ENCODE assay signal across 16 cellular contexts in the genomic region with DNA sequence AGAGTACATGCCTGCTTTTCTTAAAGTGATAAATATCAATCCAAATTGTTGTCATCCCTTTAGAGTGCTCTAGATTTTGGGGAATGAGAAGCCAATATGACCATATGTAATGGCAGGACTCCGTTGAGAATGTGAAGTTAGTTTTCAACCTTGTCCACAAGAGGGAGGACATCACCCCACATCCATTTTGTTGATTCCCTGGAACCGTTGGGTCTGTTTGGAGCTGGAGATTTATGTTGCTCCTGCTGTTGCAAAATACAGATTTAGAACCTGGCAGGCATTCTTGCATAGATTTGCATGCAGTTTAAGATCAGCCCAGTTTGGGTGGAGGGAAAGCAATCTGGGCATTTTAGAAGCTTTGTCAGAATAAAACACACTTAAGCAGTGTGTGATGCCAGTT.
DNase-seq lines count a peak whose midpoint lies in the region; ATAC-seq, FAIRE-seq and TF ChIP-seq lines count a peak whose summit lies in the region.
"Had no signal": no experiment of that assay in that cellular context is flagged by ENCODE, and none has a peak within 500 bp of the region (broad histone marks: within the 10 kb centered on the region; RNA-seq: fewer than 3 reads in every experiment).

No MANE protein-coding gene starts in this region.

- H3K9me3 ChIP-seq in left lung: no peaks in the 10 kb centered on the region
- H3K9me3 ChIP-seq: ascending aorta, BE2C had no signal

- FAIRE-seq in D721Med (lab: Jason Lieb, UNC): no peak

- H3K18ac ChIP-seq in mesendoderm (ENCODE audit: low read length): no peak overlapping the region

- H3K79me1 ChIP-seq in mesendoderm (ENCODE audit: low read length): no peaks in the 10 kb centered on the region

- H3K4me1 Mint-ChIP-seq in brain: peaks cover 17% of the 10 kb centered on the region
- H3K4me1 Mint-ChIP-seq in activated CD4-positive, alpha-beta T cell treated with anti-CD3 and anti-CD28 coated beads for 36 hours: no peaks in the 10 kb centered on the region
- H3K4me1 Mint-ChIP-seq in stimulated activated naive CD8-positive, alpha-beta T cell treated with anti-CD3 and anti-CD28 coated beads, Interleukin-15, amount 100 ng/mL, for 72 hours: no peaks in the 10 kb centered on the region
- H3K4me1 Mint-ChIP-seq: activated CD4-positive, alpha-beta memory T cell treated with anti-CD3 and anti-CD28 coated beads, Interleukin-2, amount 10 ng/mL, durations not matched to agents 7 days and 5 days; naive thymus-derived CD8-positive, alpha-beta T cell had no signal

- ATAC-seq in left lung: no peak
- no peak for ATAC-seq in activated CD4-positive, alpha-beta T cell treated with anti-CD3 and anti-CD28 coated beads for 36 hours
- ATAC-seq in stimulated activated naive CD8-positive, alpha-beta T cell treated with anti-CD3 and anti-CD28 coated beads, Interleukin-15, amount 100 ng/mL, for 72 hours: no peak
- ATAC-seq: left lobe of liver; naive thymus-derived CD8-positive, alpha-beta T cell had no signal

- no peaks in the 10 kb centered on the region for H3K27me3 Mint-ChIP-seq in brain
- H3K27me3 Mint-ChIP-seq in activated CD4-positive, alpha-beta T cell treated with anti-CD3 and anti-CD28 coated beads for 36 hours: no peaks in the 10 kb centered on the region
- peaks cover 9% of the 10 kb centered on the region for H3K27me3 Mint-ChIP-seq in stimulated activated naive CD8-positive, alpha-beta T cell treated with anti-CD3 and anti-CD28 coated beads, Interleukin-15, amount 100 ng/mL, for 72 hours
- H3K27me3 Mint-ChIP-seq: activated CD4-positive, alpha-beta memory T cell treated with anti-CD3 and anti-CD28 coated beads, Interleukin-2, amount 10 ng/mL, durations not matched to agents 7 days and 5 days had no signal

- POLR2A ChIA-PET in activated CD4-positive, alpha-beta T cell treated with anti-CD3 and anti-CD28 coated beads for 36 hours (lab: Charles Lee): no interaction called here

- no peaks in the 10 kb centered on the region for H3K9me3 Mint-ChIP-seq in brain
- no peaks in the 10 kb centered on the region for H3K9me3 Mint-ChIP-seq in activated CD4-positive, alpha-beta T cell treated with anti-CD3 and anti-CD28 coated beads for 36 hours (ENCODE audit: low read depth)
- no peaks in the 10 kb centered on the region for H3K9me3 Mint-ChIP-seq in stimulated activated naive CD8-positive, alpha-beta T cell treated with anti-CD3 and anti-CD28 coated beads, Interleukin-15, amount 100 ng/mL, for 72 hours
- H3K9me3 Mint-ChIP-seq: activated CD4-positive, alpha-beta memory T cell treated with anti-CD3 and anti-CD28 coated beads, Interleukin-2, amount 10 ng/mL, durations not matched to agents 7 days and 5 days had no signal

- H3K23ac ChIP-seq in mesendoderm (ENCODE audit: low read length): no peak overlapping the region

- no peak overlapping the region for H3K56ac ChIP-seq in mesendoderm (ENCODE audit: low read length)

- H4K5ac ChIP-seq in mesendoderm (ENCODE audit: low read length): no peak overlapping the region

- no peak overlapping the region for H2BK15ac ChIP-seq in mesendoderm (replicated peaks; ENCODE audit: low read depth)

- TF ChIP-seq CTCF in D721Med (IDR thresholded peaks at IDR 0.05; ENCODE audit: insufficient read depth, missing control alignments) (peak; percentile 31), LNCaP clone FGC (IDR thresholded peaks at IDR 0.05; ENCODE audit: control insufficient read depth, extremely low read depth, insufficient read depth) (peak; percentile 46), brain (conservative IDR thresholded peaks at IDR 0.05) (peak; percentile 12 to 46), left lung (IDR thresholded peaks at IDR 0.05) (no peak)

- DNase-seq in D721Med (ENCODE audit: insufficient read length, low spot score): no peak
- DNase-seq in LNCaP clone FGC (ENCODE audit: low read depth): no peak
- DNase-seq in mesendoderm: peak; percentile 55
- DNase-seq in left lung: no peak
- DNase-seq in activated CD4-positive, alpha-beta T cell treated with anti-CD3 and anti-CD28 coated beads for 36 hours: no peak
- no peak for DNase-seq in stimulated activated naive CD8-positive, alpha-beta T cell treated with anti-CD3 and anti-CD28 coated beads, Interleukin-15, amount 100 ng/mL, for 72 hours
- no peak for DNase-seq in HuH-7.5 (ENCODE audit: low spot score)
- DNase-seq: activated CD4-positive, alpha-beta memory T cell treated with anti-CD3 and anti-CD28 coated beads, Interleukin-2, amount 10 ng/mL, durations not matched to agents 7 days and 5 days; BE2C; effector memory CD4-positive, alpha-beta T cell; naive thymus-derived CD8-positive, alpha-beta T cell; stimulated activated naive CD4-positive, alpha-beta T cell treated with Interleukin-2 at 50 U/mL for 16 hours had no signal

- CTCF ChIA-PET in activated CD4-positive, alpha-beta T cell treated with anti-CD3 and anti-CD28 coated beads for 36 hours (lab: Charles Lee): no interaction called here

- no CpG with 5 or more reads among the region's 2 CpGs for WGBS in mesendoderm (ENCODE audit: extremely low coverage, insufficient coverage, low lambda C conversion rate)

- no peaks in the 10 kb centered on the region for H3K4me1 ChIP-seq in mesendoderm (ENCODE audit: control insufficient read depth, low read depth, low read length)
- no peaks in the 10 kb centered on the region for H3K4me1 ChIP-seq in left lung
- H3K4me1 ChIP-seq: ascending aorta, BE2C had no signal

- no peak overlapping the region for H2BK120ac ChIP-seq in mesendoderm (ENCODE audit: low read depth, low read length)

- H3K4ac ChIP-seq in mesendoderm (ENCODE audit: low read depth, low read length): no peak overlapping the region

- H4K8ac ChIP-seq in mesendoderm (ENCODE audit: low read depth, low read length): no peak overlapping the region

- no peak overlapping the region for H3K4me3 ChIP-seq in LNCaP clone FGC (ENCODE audit: low read depth, low read length)
- no peak overlapping the region for H3K4me3 ChIP-seq in mesendoderm (ENCODE audit: low read length)
- no peak overlapping the region for H3K4me3 ChIP-seq in left lung
- H3K4me3 ChIP-seq: ascending aorta had no signal

- H2BK5ac ChIP-seq in mesendoderm (ENCODE audit: low read length): no peak overlapping the region

- H3K36me3 ChIP-seq in mesendoderm (ENCODE audit: control insufficient read depth, insufficient read depth, low read length) (no peaks in the 10 kb centered on the region), left lung (no peaks in the 10 kb centered on the region)
- H3K36me3 ChIP-seq: ascending aorta, BE2C had no signal

- H3K36me3 Mint-ChIP-seq in brain: no peaks in the 10 kb centered on the region
- no peaks in the 10 kb centered on the region for H3K36me3 Mint-ChIP-seq in activated CD4-positive, alpha-beta T cell treated with anti-CD3 and anti-CD28 coated beads for 36 hours (ENCODE audit: low read depth)
- H3K36me3 Mint-ChIP-seq: naive thymus-derived CD8-positive, alpha-beta T cell had no signal

- no peak overlapping the region for H3K4me2 ChIP-seq in mesendoderm (ENCODE audit: low read length)

- H3K27me3 ChIP-seq in mesendoderm (ENCODE audit: insufficient read depth, low read length, poor library complexity) (no peaks in the 10 kb centered on the region), left lung (no peaks in the 10 kb centered on the region)
- H3K27me3 ChIP-seq: ascending aorta, BE2C had no signal

- no peak overlapping the region for H2AK5ac ChIP-seq in mesendoderm (ENCODE audit: low read length)

- intact Hi-C loops in left lung (cut with DNase I): no loop called here
- intact Hi-C loops in activated CD4-positive, alpha-beta T cell treated with anti-CD3 and anti-CD28 coated beads for 36 hours (cut with DNase I, micrococcal nuclease): no loop called here

- no peak overlapping the region for H3K27ac ChIP-seq in mesendoderm (ENCODE audit: low read depth, low read length)
- no peak overlapping the region for H3K27ac ChIP-seq in left lung
- H3K27ac ChIP-seq: ascending aorta, HL-60 had no signal

- H3K4me3 Mint-ChIP-seq in brain: peak overlapping the region in 2 of 5 experiments; percentile 12 to 50
- H3K4me3 Mint-ChIP-seq in activated CD4-positive, alpha-beta T cell treated with anti-CD3 and anti-CD28 coated beads for 36 hours: no peak overlapping the region
- H3K4me3 Mint-ChIP-seq in stimulated activated naive CD8-positive, alpha-beta T cell treated with anti-CD3 and anti-CD28 coated beads, Interleukin-15, amount 100 ng/mL, for 72 hours: no peak overlapping the region
- H3K4me3 Mint-ChIP-seq: activated CD4-positive, alpha-beta memory T cell treated with anti-CD3 and anti-CD28 coated beads, Interleukin-2, amount 10 ng/mL, durations not matched to agents 7 days and 5 days; naive thymus-derived CD8-positive, alpha-beta T cell had no signal

- H3K27ac Mint-ChIP-seq in brain: peak overlapping the region in 3 of 5 experiments; percentile 10 to 88 (median 85)
- no peak overlapping the region for H3K27ac Mint-ChIP-seq in activated CD4-positive, alpha-beta T cell treated with anti-CD3 and anti-CD28 coated beads for 36 hours
- no peak overlapping the region for H3K27ac Mint-ChIP-seq in stimulated activated naive CD8-positive, alpha-beta T cell treated with anti-CD3 and anti-CD28 coated beads, Interleukin-15, amount 100 ng/mL, for 72 hours
- H3K27ac Mint-ChIP-seq: activated CD4-positive, alpha-beta memory T cell treated with anti-CD3 and anti-CD28 coated beads, Interleukin-2, amount 10 ng/mL, durations not matched to agents 7 days and 5 days had no signal

- H3K79me2 ChIP-seq in mesendoderm (ENCODE audit: control insufficient read depth, insufficient read depth, low read length): no peaks in the 10 kb centered on the region

- H3K9ac ChIP-seq in mesendoderm (ENCODE audit: low read length): no peak overlapping the region

Comparison
In these comparisons a context has a peak if more than half of its experiments do, and no peak if none do; other contexts are left out.
1. CTCF ChIP-seq: peak in D721Med (single experiment), LNCaP clone FGC (single experiment) and brain (2 of 2); none in left lung (0 of 2).
2. H3K27ac Mint-ChIP-seq: peak in brain (3 of 5); none in activated CD4-positive, alpha-beta T cell treated with anti-CD3 and anti-CD28 coated beads for 36 hours (single experiment) and stimulated activated naive CD8-positive, alpha-beta T cell treated with anti-CD3 and anti-CD28 coated beads, Interleukin-15, amount 100 ng/mL, for 72 hours (0 of 2).